ENCODE assay signal across 17 cellular contexts in the genomic region with DNA sequence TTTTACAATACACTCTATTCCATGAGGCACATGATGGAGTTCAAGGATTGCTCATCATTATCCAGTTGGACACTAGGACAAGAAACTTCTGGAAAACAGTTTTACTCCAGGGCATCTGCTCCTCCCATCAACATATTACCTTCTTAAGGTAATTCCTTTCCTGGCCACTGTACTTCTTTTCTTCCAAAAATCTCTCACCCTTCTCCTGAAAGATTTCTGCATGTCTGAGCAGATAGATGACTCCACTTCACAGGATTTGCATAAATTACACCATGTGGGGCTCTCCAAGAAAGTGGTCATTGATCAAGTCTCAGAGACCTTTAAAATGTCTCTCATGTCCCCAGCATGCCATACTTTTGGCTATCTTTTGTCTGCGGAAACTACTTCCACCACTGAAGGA.
"Had no signal": no experiment of that assay in that cellular context is flagged by ENCODE, and none has a peak within 500 bp of the region (broad histone marks: within the 10 kb centered on the region; RNA-seq: fewer than 3 reads in every experiment).

No MANE protein-coding gene starts in this region.

- H3K36me3 ChIP-seq: left lung, upper lobe of left lung had no signal

- H3K4me3 Mint-ChIP-seq: activated CD4-positive, alpha-beta T cell treated with anti-CD3 and anti-CD28 coated beads, Interleukin-2, amount 10 ng/mL, durations not matched to agents 7 days and 5 days; activated naive CD8-positive, alpha-beta T cell treated with anti-CD3 and anti-CD28 coated beads for 36 hours; activated T-cell treated with anti-CD3 and anti-CD28 coated beads, Interleukin-2, amount 50 U/mL, for 72 hours; brain; dendritic cell treated with granulocyte-macrophage colony-stimulating factor and Interleukin-4, amounts not matched to agents 40 ng/mL and 50 ng/mL, for 4 days; effector memory CD8-positive, alpha-beta T cell; naive thymus-derived CD8-positive, alpha-beta T cell; stimulated activated naive B cell treated with anti-CD40 and anti-IgM and Interleukin-4, amounts not matched to agents 10 μg/mL and 1 μg/mL and 100 μg/mL, for 72 hours had no signal

- H3K9me3 Mint-ChIP-seq: dendritic cell treated with granulocyte-macrophage colony-stimulating factor and Interleukin-4, amounts not matched to agents 40 ng/mL and 50 ng/mL, for 4 days; naive thymus-derived CD8-positive, alpha-beta T cell; stimulated activated naive B cell treated with anti-CD40 and anti-IgM and Interleukin-4, amounts not matched to agents 10 μg/mL and 1 μg/mL and 100 μg/mL, for 72 hours had no signal

- H3K27ac Mint-ChIP-seq: activated CD4-positive, alpha-beta T cell treated with anti-CD3 and anti-CD28 coated beads, Interleukin-2, amount 10 ng/mL, durations not matched to agents 7 days and 5 days; activated naive CD8-positive, alpha-beta T cell treated with anti-CD3 and anti-CD28 coated beads for 36 hours; activated T-cell treated with anti-CD3 and anti-CD28 coated beads, Interleukin-2, amount 50 U/mL, for 72 hours; brain; dendritic cell treated with granulocyte-macrophage colony-stimulating factor and Interleukin-4, amounts not matched to agents 40 ng/mL and 50 ng/mL, for 4 days; stimulated activated naive B cell treated with anti-CD40 and anti-IgM and Interleukin-4, amounts not matched to agents 10 μg/mL and 1 μg/mL and 100 μg/mL, for 72 hours had no signal

- H3K4me3 ChIP-seq: left lung, upper lobe of left lung had no signal

- H3K4me1 Mint-ChIP-seq: brain had no signal

- ATAC-seq: activated T-cell treated with anti-CD3 and anti-CD28 coated beads, Interleukin-2, amount 50 U/mL, for 72 hours; effector memory CD8-positive, alpha-beta T cell; left lung; naive thymus-derived CD8-positive, alpha-beta T cell; stimulated activated naive B cell treated with anti-CD40 and anti-IgM and Interleukin-4, amounts not matched to agents 10 μg/mL and 1 μg/mL and 100 μg/mL, for 72 hours had no signal

- DNase-seq: activated CD4-positive, alpha-beta T cell treated with anti-CD3 and anti-CD28 coated beads, Interleukin-2, amount 10 ng/mL, durations not matched to agents 7 days and 5 days; activated CD4-positive, CD25-positive, alpha-beta regulatory T cell; activated CD8-positive, alpha-beta memory T cell treated with anti-CD3 and anti-CD28 coated beads, Interleukin-2, amount 50 U/mL, for 48 hours; activated gamma-delta T cell treated with Interleukin-2 at 50 U/mL for 16 hours; activated naive CD8-positive, alpha-beta T cell treated with anti-CD3 and anti-CD28 coated beads for 36 hours; activated T-cell treated with anti-CD3 and anti-CD28 coated beads, Interleukin-2, amount 50 U/mL, for 72 hours; amygdala; effector memory CD8-positive, alpha-beta T cell; erythroblast; left lung; naive thymus-derived CD8-positive, alpha-beta T cell; posterior cingulate gyrus; stimulated activated naive B cell treated with anti-CD40 and anti-IgM and Interleukin-4, amounts not matched to agents 10 μg/mL and 1 μg/mL and 100 μg/mL, for 72 hours; substantia nigra; upper lobe of left lung had no signal

- H3K36me3 Mint-ChIP-seq: brain; naive thymus-derived CD8-positive, alpha-beta T cell; stimulated activated naive B cell treated with anti-CD40 and anti-IgM and Interleukin-4, amounts not matched to agents 10 μg/mL and 1 μg/mL and 100 μg/mL, for 72 hours had no signal

- H3K9me3 ChIP-seq: upper lobe of left lung had no signal

- H3K27me3 Mint-ChIP-seq: activated CD4-positive, alpha-beta T cell treated with anti-CD3 and anti-CD28 coated beads, Interleukin-2, amount 10 ng/mL, durations not matched to agents 7 days and 5 days; activated naive CD8-positive, alpha-beta T cell treated with anti-CD3 and anti-CD28 coated beads for 36 hours; effector memory CD8-positive, alpha-beta T cell; naive thymus-derived CD8-positive, alpha-beta T cell; stimulated activated naive B cell treated with anti-CD40 and anti-IgM and Interleukin-4, amounts not matched to agents 10 μg/mL and 1 μg/mL and 100 μg/mL, for 72 hours had no signal

- H3K27me3 ChIP-seq: left lung, upper lobe of left lung had no signal

- H3K27ac ChIP-seq: left lung, upper lobe of left lung had no signal
